In genomic region chr2:190501702-190502407, GRCh38 we compare ENCODE assay signal across 19 cellular contexts. TPM values are rescaled to one million over a fixed set of nuclear protein-coding genes. Genes with fewer than 3 reads are reported as not detected.
DNase-seq lines count a peak whose midpoint lies in the region; ATAC-seq and TF ChIP-seq lines count a peak whose summit lies in the region.
"Had no signal": no experiment of that assay in that cellular context is flagged by ENCODE, and none has a peak within 500 bp of the region (broad histone marks: within the 10 kb centered on the region; RNA-seq: fewer than 3 reads in every experiment).

No MANE protein-coding gene starts in this region.

- no peak for DNase-seq in CD8-positive, alpha-beta T cell
- peak; percentile 20 for DNase-seq in adipocyte (ENCODE audit: low read depth)
- no peak for DNase-seq in natural killer cell
- no peak for DNase-seq in stimulated activated CD4-positive, alpha-beta T cell treated with anti-CD3 and anti-CD28 coated beads, Interleukin-1b, Interleukin-23, amount 100 ng/mL, for 48 hours
- DNase-seq in MM.1S, result no peak
- DNase-seq: activated CD4-positive, alpha-beta T cell treated with anti-CD3 and anti-CD28 coated beads for 36 hours; activated effector memory CD4-positive, alpha-beta T cell treated with anti-CD3 and anti-CD28 coated beads, Interleukin-2, amount 50 U/mL, for 16 hours; adrenal gland; CD4-positive, alpha-beta memory T cell; DMS153; glutamatergic neuron; NCI-H2029; ovary; Peyer's patch; T-helper 1 cell had no signal

- no peak overlapping the region for H2AFZ ChIP-seq in MM.1S (ENCODE audit: low read length)

- POLR2A ChIA-PET in CD8-positive, alpha-beta T cell (lab: Charles Lee), result interaction anchor here (0.8 to 1.0 kb wide), 2 partner anchors 9 to 12 kb away, joined by 3 read pairs; no protein-coding TSS in a partner anchor

- H3K36me3 Mint-ChIP-seq in CD8-positive, alpha-beta T cell, result peaks cover 80% of the 10 kb centered on the region
- peaks cover 28% of the 10 kb centered on the region for H3K36me3 Mint-ChIP-seq in natural killer cell

- H3K79me2 ChIP-seq in MM.1S (ENCODE audit: low read length), result no peaks in the 10 kb centered on the region

- intact Hi-C loops in CD8-positive, alpha-beta T cell (cut with DNase I, micrococcal nuclease), result no loop called here
- intact Hi-C loops in natural killer cell (cut with micrococcal nuclease), result no loop called here

- H3K9me3 Mint-ChIP-seq in CD8-positive, alpha-beta T cell, result no peaks in the 10 kb centered on the region
- H3K9me3 Mint-ChIP-seq in natural killer cell, result no peaks in the 10 kb centered on the region
- H3K9me3 Mint-ChIP-seq: CD4-positive, alpha-beta memory T cell; nephron had no signal

- H3K27me3 ChIP-seq in CD8-positive, alpha-beta T cell (ENCODE audit: insufficient read depth, low read length), result no peaks in the 10 kb centered on the region
- H3K27me3 ChIP-seq in adipocyte (replicated peaks; ENCODE audit: control insufficient read depth, insufficient read depth, low read length) (no peaks in the 10 kb centered on the region), MM.1S (replicated peaks; ENCODE audit: insufficient read depth, low read length) (no peaks in the 10 kb centered on the region)
- H3K27me3 ChIP-seq: adrenal gland, ovary, Peyer's patch had no signal

- no peaks in the 10 kb centered on the region for H3K27me3 Mint-ChIP-seq in CD8-positive, alpha-beta T cell (ENCODE audit: low read depth)
- no peaks in the 10 kb centered on the region for H3K27me3 Mint-ChIP-seq in natural killer cell (ENCODE audit: low read depth in 2 of 2)
- H3K27me3 Mint-ChIP-seq: activated CD4-positive, alpha-beta T cell treated with anti-CD3 and anti-CD28 coated beads for 36 hours; CD4-positive, alpha-beta memory T cell had no signal

- H3K9me3 ChIP-seq in CD8-positive, alpha-beta T cell (ENCODE audit: low read length), result no peaks in the 10 kb centered on the region
- H3K9me3 ChIP-seq in adipocyte (ENCODE audit: control insufficient read depth, low read length) (no peaks in the 10 kb centered on the region), MM.1S (replicated peaks; ENCODE audit: insufficient read depth, low read length) (no peaks in the 10 kb centered on the region)
- H3K9me3 ChIP-seq: adrenal gland, ovary, Peyer's patch had no signal

- H3K27ac ChIP-seq in CD8-positive, alpha-beta T cell (ENCODE audit: low read depth, low read length), result no peak overlapping the region
- H3K27ac ChIP-seq in MM.1S (ENCODE audit: low read length), result no peak overlapping the region
- H3K27ac ChIP-seq: adrenal gland, coronary artery, ovary, Peyer's patch had no signal

- H3K27ac Mint-ChIP-seq in CD8-positive, alpha-beta T cell, result peak overlapping the region; percentile 8
- H3K27ac Mint-ChIP-seq in natural killer cell, result peak overlapping the region; percentile 21 to 69
- H3K27ac Mint-ChIP-seq: nephron had no signal

- no peak overlapping the region for H3K4me3 ChIP-seq in CD8-positive, alpha-beta T cell (ENCODE audit: low read depth, low read length)
- H3K4me3 ChIP-seq in adipocyte (ENCODE audit: low read length) (no peak overlapping the region), MM.1S (ENCODE audit: low read length) (no peak overlapping the region)
- H3K4me3 ChIP-seq: adrenal gland, coronary artery, ovary, Peyer's patch had no signal

- H3K4me3 Mint-ChIP-seq in CD8-positive, alpha-beta T cell, result no peak overlapping the region
- no peak overlapping the region for H3K4me3 Mint-ChIP-seq in natural killer cell
- H3K4me3 Mint-ChIP-seq: activated CD4-positive, alpha-beta T cell treated with anti-CD3 and anti-CD28 coated beads for 36 hours; CD4-positive, alpha-beta memory T cell; nephron had no signal

- peaks cover 15% of the 10 kb centered on the region for H3K4me1 Mint-ChIP-seq in CD8-positive, alpha-beta T cell (ENCODE audit: low read depth)
- peaks cover 9 to 21% of the 10 kb centered on the region in 2 donors for H3K4me1 Mint-ChIP-seq in natural killer cell

- no peak for ATAC-seq in CD8-positive, alpha-beta T cell
- peak; percentile 49 for ATAC-seq in GM18867 (IDR thresholded peaks at IDR 0.05; ENCODE audit: unreplicated experiment)
- no peak for ATAC-seq in natural killer cell
- ATAC-seq in GM21576 (IDR thresholded peaks at IDR 0.05; ENCODE audit: unreplicated experiment), result no peak
- ATAC-seq: activated CD4-positive, alpha-beta T cell treated with anti-CD3 and anti-CD28 coated beads for 36 hours had no signal

- no peak overlapping the region for H3K9ac ChIP-seq in adipocyte (ENCODE audit: low read length)
- H3K9ac ChIP-seq in MM.1S (ENCODE audit: low read length), result no peak overlapping the region

- no peaks in the 10 kb centered on the region for H4K20me1 ChIP-seq in MM.1S (ENCODE audit: insufficient read depth, low read length)

- H3K4me1 ChIP-seq in CD8-positive, alpha-beta T cell (ENCODE audit: insufficient read depth, low read length), result no peaks in the 10 kb centered on the region
- H3K4me1 ChIP-seq in adipocyte (ENCODE audit: control insufficient read depth, insufficient read depth, low read length), result peaks cover 3% of the 10 kb centered on the region
- no peaks in the 10 kb centered on the region for H3K4me1 ChIP-seq in MM.1S (ENCODE audit: low read length)
- H3K4me1 ChIP-seq: Peyer's patch had no signal

- CTCF ChIA-PET in CD8-positive, alpha-beta T cell (lab: Charles Lee), result interaction anchor here (0.6 kb wide), 1 partner anchor 116 kb away, joined by 3 read pairs; no protein-coding TSS in a partner anchor

- TF ChIP-seq CTCF in CD8-positive, alpha-beta T cell (IDR thresholded peaks at IDR 0.05), result no peak
- TF ChIP-seq CTCF in natural killer cell (IDR thresholded peaks at IDR 0.05), result no peak
- no peak for TF ChIP-seq CTCF in MM.1S (IDR thresholded peaks at IDR 0.05; ENCODE audit: low read length)

- H3K9me2 ChIP-seq in MM.1S (replicated peaks; ENCODE audit: insufficient read depth, low read length), result no peaks in the 10 kb centered on the region

- no peaks in the 10 kb centered on the region for H3F3A ChIP-seq in MM.1S (ENCODE audit: insufficient read depth, low read length)

- H3K4me2 ChIP-seq in MM.1S (ENCODE audit: low read depth, low read length), result no peak overlapping the region

- H3K36me3 ChIP-seq in CD8-positive, alpha-beta T cell (ENCODE audit: insufficient read depth, low read length), result peaks cover 41% of the 10 kb centered on the region
- H3K36me3 ChIP-seq in adipocyte (ENCODE audit: control insufficient read depth, insufficient read depth, low read length, severe bottlenecking) (no peaks in the 10 kb centered on the region), MM.1S (replicated peaks; ENCODE audit: insufficient read depth, low read length) (no peaks in the 10 kb centered on the region; the same call in 1 of the 2 replicates)
- H3K36me3 ChIP-seq: ovary had no signal

RNA-seq across cellular contexts. Expression of gene NEMP2, which starts 32.7 kb away (rescaled TPM):
- total RNA-seq in CD8-positive, alpha-beta T cell, result 1 to 10 TPM; 7.2 to 7.8 TPM
- total RNA-seq in natural killer cell, result 10 to 100 TPM; 17.2 to 21.0 (median 18.3) TPM
